ENCODE assay signal across 1 cellular context in genomic region chr1:42966688-42967609, GRCh38.
A peak's percentile ranks its signal among the peaks of the same experiment; 100 is the strongest.
TF ChIP-seq lines count a peak whose summit lies in the region.

No MANE protein-coding gene starts in this region.

TF ChIP-seq in H1, 55 proteins besides CTCF, POLR2A, EP300 and RAD21 (continued from another document):
- TF ChIP-seq YY1 (IDR thresholded peaks at IDR 0.05; ENCODE audit: low read depth, low read length) = 0 out of 2 replicates have a peak, but pooled peaks have one; percentile 10
- no peak for TF ChIP-seq POU5F1 (IDR thresholded peaks at IDR 0.05; ENCODE audit: low read depth, low read length)
- TF ChIP-seq RBBP5 (IDR thresholded peaks at IDR 0.05; ENCODE audit: borderline replicate concordance, low read depth, low read length) = no peak
- peak; percentile 67; the same call in 1 of the 2 replicates for TF ChIP-seq MAX (IDR thresholded peaks at IDR 0.05)
- peak; percentile 44 for TF ChIP-seq TAF1 (IDR thresholded peaks at IDR 0.05; ENCODE audit: low read depth, low read length)
- no peak for TF ChIP-seq KDM5A (IDR thresholded peaks at IDR 0.05; ENCODE audit: low read length)
- TF ChIP-seq SIX5 (IDR thresholded peaks at IDR 0.05; ENCODE audit: low read depth, low read length) = no peak
- TF ChIP-seq ATF3 (IDR thresholded peaks at IDR 0.05; ENCODE audit: insufficient read depth, low read depth, low read length) = no peak
- TF ChIP-seq CEBPB (IDR thresholded peaks at IDR 0.05; ENCODE audit: low read depth, low read length) = no peak
- no peak for TF ChIP-seq CTBP2 (IDR thresholded peaks at IDR 0.05; ENCODE audit: borderline replicate concordance, insufficient read depth, insufficient read length, low read length)
- no peak for TF ChIP-seq GABPA (IDR thresholded peaks at IDR 0.05; ENCODE audit: borderline replicate concordance, insufficient read depth, low read length)
- no peak for TF ChIP-seq CREB1 (IDR thresholded peaks at IDR 0.05)
- TF ChIP-seq BRCA1 (IDR thresholded peaks at IDR 0.05; ENCODE audit: low read depth, low read length) = no peak
- TF ChIP-seq ASH2L (IDR thresholded peaks at IDR 0.05; ENCODE audit: low read length) = peak; percentile 45
- no peak for TF ChIP-seq NRF1 (IDR thresholded peaks at IDR 0.05; ENCODE audit: low read depth, low read length)
- TF ChIP-seq SP2 (IDR thresholded peaks at IDR 0.05; ENCODE audit: low read length) = no peak
- TF ChIP-seq CHD7 (IDR thresholded peaks at IDR 0.05; ENCODE audit: insufficient replicate concordance, low read length) = no peak
- TF ChIP-seq KDM4A (IDR thresholded peaks at IDR 0.05; ENCODE audit: low read depth, low read length, severe bottlenecking) = no peak
- peak in 1 of 2 experiments; percentile 85; a peak in 1 of 4 replicates for TF ChIP-seq HDAC2 (IDR thresholded peaks at IDR 0.05; ENCODE audit: borderline replicate concordance in 1 of 2, low read depth in 2 of 2, low read length in 2 of 2)
- no peak for TF ChIP-seq SP4 (IDR thresholded peaks at IDR 0.05; ENCODE audit: low read length)
- TF ChIP-seq TBP (IDR thresholded peaks at IDR 0.05; ENCODE audit: low read depth, low read length) = peak; percentile 44
- TF ChIP-seq CBX8 (IDR thresholded peaks at IDR 0.05; ENCODE audit: borderline replicate concordance, low read depth, low read length) = no peak
- peak; percentile 90 for TF ChIP-seq JUND (IDR thresholded peaks at IDR 0.05; ENCODE audit: low read length)
- TF ChIP-seq ATF2 (IDR thresholded peaks at IDR 0.05; ENCODE audit: low read length) = no peak; the same call in 1 of the 2 replicates
- no peak for TF ChIP-seq CHD1 (IDR thresholded peaks at IDR 0.05; ENCODE audit: low read depth, low read length)
- 0 out of 2 replicates have a peak, but pooled peaks have one; percentile 34 for TF ChIP-seq POLR2AphosphoS5 (IDR thresholded peaks at IDR 0.05; ENCODE audit: low read depth, low read length)
- TF ChIP-seq E2F6 (IDR thresholded peaks at IDR 0.05) = peak; percentile 52; the same call in 1 of the 2 replicates
- TF ChIP-seq SRF (IDR thresholded peaks at IDR 0.05; ENCODE audit: low read depth, low read length) = no peak
- no peak for TF ChIP-seq CBX5 (IDR thresholded peaks at IDR 0.05; ENCODE audit: low read depth, low read length)
- TF ChIP-seq RXRA (IDR thresholded peaks at IDR 0.05; ENCODE audit: insufficient read depth, low read depth, low read length) = no peak
- TF ChIP-seq RFX5 (IDR thresholded peaks at IDR 0.05; ENCODE audit: borderline replicate concordance, low read depth, low read length) = no peak
- peak; percentile 89 for TF ChIP-seq TCF12 (IDR thresholded peaks at IDR 0.05; ENCODE audit: low read depth, low read length)
- no peak for TF ChIP-seq JUN (IDR thresholded peaks at IDR 0.05; ENCODE audit: low read depth, low read length)
- TF ChIP-seq TAF7 (optimal IDR thresholded peaks at IDR 0.05; ENCODE audit: borderline replicate concordance, low read depth, low read length) = no peak
- TF ChIP-seq ZNF274 (IDR thresholded peaks at IDR 0.05; ENCODE audit: borderline replicate concordance, extremely low read depth, low read length) = no peak
- TF ChIP-seq HDAC6 (IDR thresholded peaks at IDR 0.05; ENCODE audit: low read depth, low read length) = no peak
- 0 out of 2 replicates have a peak, but pooled peaks have one; percentile 11 for TF ChIP-seq SP1 (IDR thresholded peaks at IDR 0.05; ENCODE audit: low read depth, low read length)
- no peak for TF ChIP-seq EZH2 (IDR thresholded peaks at IDR 0.05; ENCODE audit: low read depth, low read length, severe bottlenecking)
- TF ChIP-seq BACH1 (IDR thresholded peaks at IDR 0.05; ENCODE audit: low read length) = peak; percentile 100
- no peak for TF ChIP-seq EGR1 (IDR thresholded peaks at IDR 0.05; ENCODE audit: borderline replicate concordance, low read depth, low read length)
- no peak for TF ChIP-seq GTF2F1 (IDR thresholded peaks at IDR 0.05; ENCODE audit: borderline replicate concordance, low read depth, low read length)
- TF ChIP-seq KDM1A (IDR thresholded peaks at IDR 0.05; ENCODE audit: borderline replicate concordance, low read length) = peak; percentile 94
- no peak for TF ChIP-seq CHD2 (IDR thresholded peaks at IDR 0.05; ENCODE audit: low read length)
- TF ChIP-seq PHF8 (conservative IDR thresholded peaks at IDR 0.05; ENCODE audit: low read depth, low read length) = no peak
- TF ChIP-seq RNF2 (IDR thresholded peaks at IDR 0.05; ENCODE audit: borderline replicate concordance, low read depth, low read length, missing control alignments, poor library complexity, severe bottlenecking) = no peak
- TF ChIP-seq SUZ12 (IDR thresholded peaks at IDR 0.05; ENCODE audit: low read length) = no peak
- TF ChIP-seq BCL11A (IDR thresholded peaks at IDR 0.05; ENCODE audit: low read depth in 2 of 2, low read length in 2 of 2) = no peak
TF ChIP-seq in H1: peak in this region for 15.
